In genomic region chr3:2807514-2807913, GRCh38 we compare ENCODE assay signal across 31 cellular contexts.
"Had no signal": no experiment of that assay in that cellular context is flagged by ENCODE, and none has a peak within 500 bp of the region (broad histone marks: within the 10 kb centered on the region; RNA-seq: fewer than 3 reads in every experiment).

No MANE protein-coding gene starts in this region.

- DNase-seq: MM.1S, NCI-H1048, NCI-H1092 treated with DMSO at 0.1 percent for 48 hours, NCI-H1105 treated with DMSO at 0.1 percent for 48 hours, NCI-H1417, NCI-H1436, NCI-H146, NCI-H1694, NCI-H187, NCI-H1930, NCI-H2029 treated with DMSO at 0.1 percent for 48 hours, NCI-H2081 treated with DMSO at 0.1 percent for 48 hours, NCI-H2107, NCI-H2171, NCI-H226, NCI-H446 treated with DMSO at 0.1 percent for 48 hours, NCI-H510A, NCI-H524, NCI-H69, NCI-H748 treated with DMSO at 0.1 percent for 48 hours, NCI-H82, OCI-M1, PC-3, Peyer's patch, Right ventricle myocardium superior, RPMI8226, SHP77 treated with DMSO at 0.1 percent for 48 hours, SK-N-SH, SW 1271, T-helper 1 cell had no signal

- H3K36me3 ChIP-seq: Peyer's patch, SJSA1 had no signal

- H3K9me3 ChIP-seq: Peyer's patch, SK-N-SH had no signal

- H3K27me3 ChIP-seq: Peyer's patch, SJSA1 had no signal

- H3K4me2 ChIP-seq: SK-N-SH had no signal

- H3K27ac ChIP-seq: Peyer's patch, SJSA1 had no signal

- H3K9ac ChIP-seq: SK-N-SH had no signal

- H3K4me3 ChIP-seq: Peyer's patch, SJSA1 had no signal

- ATAC-seq: PC-3 had no signal

- H3K4me1 ChIP-seq: Peyer's patch, SJSA1 had no signal
